In the genomic region with DNA sequence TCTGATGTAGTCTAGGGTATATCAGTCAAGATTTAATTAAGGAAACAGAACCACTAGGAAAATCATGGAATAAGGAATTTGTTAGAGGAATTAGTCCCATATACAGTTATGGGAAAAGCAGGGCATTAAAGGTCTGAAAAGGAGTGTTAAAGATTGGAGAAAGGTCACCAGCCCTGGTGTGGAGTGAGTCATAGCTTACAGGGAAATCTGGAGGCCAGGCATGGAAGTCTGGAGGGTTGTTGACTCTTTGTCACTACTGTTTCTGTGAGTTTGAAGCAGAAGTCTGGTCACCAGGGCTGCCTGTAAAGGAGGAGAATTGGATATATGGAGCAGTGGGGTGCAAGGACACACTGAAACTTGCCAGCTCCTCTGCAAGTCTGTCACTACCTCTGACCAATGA, we compare ENCODE assay signal across 15 cellular contexts. TPM values are rescaled to one million over a fixed set of nuclear protein-coding genes. Genes with fewer than 3 reads are reported as not detected.
A peak's percentile ranks its signal among the peaks of the same experiment; 100 is the strongest.
DNase-seq lines count a peak whose midpoint lies in the region; ATAC-seq and TF ChIP-seq lines count a peak whose summit lies in the region.
"Had no signal": no experiment of that assay in that cellular context is flagged by ENCODE, and none has a peak within 500 bp of the region (broad histone marks: within the 10 kb centered on the region; RNA-seq: fewer than 3 reads in every experiment).

No MANE protein-coding gene starts in this region.

- H3K36me3 Mint-ChIP-seq in nephron progenitor cell (ENCODE audit: low read depth) = peaks cover 86% of the 10 kb centered on the region
- H3K36me3 Mint-ChIP-seq in naive thymus-derived CD8-positive, alpha-beta T cell = peaks cover 43 to 88% (median 49%) of the 10 kb centered on the region in 3 donors

- peaks cover 5% of the 10 kb centered on the region for H3K9me3 Mint-ChIP-seq in nephron progenitor cell
- H3K9me3 Mint-ChIP-seq in naive thymus-derived CD8-positive, alpha-beta T cell = peaks cover 0 to under 1% (median 0%) of the 10 kb centered on the region in 9 donors
- H3K9me3 Mint-ChIP-seq: H9 had no signal

- peaks cover 76% of the 10 kb centered on the region for H3K79me2 ChIP-seq in Karpas-422 (ENCODE audit: low read length)

- in situ Hi-C loops in G401 (cut with HindIII; ENCODE audit: low sequenced_read_pairs) = no loop called here

- H3K9me2 ChIP-seq in Karpas-422 (replicated peaks; ENCODE audit: insufficient read depth, low read length) = no peaks in the 10 kb centered on the region

- DNase-seq in COLO829 (ENCODE audit: low spot score) (peak; percentile 56), HT-29 (ENCODE audit: low spot score) (peak; percentile 17), dermis blood vessel endothelial cell (peak; percentile 79), nephron progenitor cell (no peak), tibial nerve (ENCODE audit: low spot score in 2 of 2) (no peak), G401 (ENCODE audit: low spot score) (no peak), Karpas-422 (no peak)
- DNase-seq in naive thymus-derived CD8-positive, alpha-beta T cell = no peak
- DNase-seq: DND-41, H9, NCI-H1092, NCI-H748 treated with DMSO at 0.1 percent for 48 hours had no signal

- peak overlapping the region; percentile 23 for H3K27ac Mint-ChIP-seq in nephron progenitor cell
- peak overlapping the region in 5 of 10 donors; percentile 0 to 63 (median 11) for H3K27ac Mint-ChIP-seq in naive thymus-derived CD8-positive, alpha-beta T cell

- H3K4me1 ChIP-seq in tibial nerve (peaks cover 0 to 20% (median 0%) of the 10 kb centered on the region in 4 donors), Karpas-422 (ENCODE audit: low read length) (no peaks in the 10 kb centered on the region)
- H3K4me1 ChIP-seq: colonic mucosa had no signal

- no peaks in the 10 kb centered on the region for H3K27me3 Mint-ChIP-seq in nephron progenitor cell (ENCODE audit: low read depth, poor library complexity)
- H3K27me3 Mint-ChIP-seq in naive thymus-derived CD8-positive, alpha-beta T cell = no peaks in the 10 kb centered on the region
- H3K27me3 Mint-ChIP-seq: type B pancreatic cell had no signal

- H3K4me3 ChIP-seq in tibial nerve (no peak overlapping the region), Karpas-422 (ENCODE audit: low read length) (no peak overlapping the region)
- H3K4me3 ChIP-seq: colonic mucosa had no signal

- no peak overlapping the region for H3K27ac ChIP-seq in tibial nerve
- H3K27ac ChIP-seq in Karpas-422 (ENCODE audit: low read length) = no peak overlapping the region
- H3K27ac ChIP-seq: colonic mucosa, neutrophil had no signal

- POLR2A ChIA-PET in naive thymus-derived CD8-positive, alpha-beta T cell (lab: Charles Lee) = no interaction called here

- no peak for ATAC-seq in naive thymus-derived CD8-positive, alpha-beta T cell

- no peak for TF ChIP-seq EP300 in tibial nerve (IDR thresholded peaks at IDR 0.05)

- no peaks in the 10 kb centered on the region for H3K27me3 ChIP-seq in tibial nerve
- no peaks in the 10 kb centered on the region for H3K27me3 ChIP-seq in Karpas-422 (ENCODE audit: low read length)
- H3K27me3 ChIP-seq: colonic mucosa, neutrophil had no signal

- H2AFZ ChIP-seq in Karpas-422 (ENCODE audit: low read length) = no peak overlapping the region

- H3K4me3 Mint-ChIP-seq in nephron progenitor cell = no peak overlapping the region
- H3K4me3 Mint-ChIP-seq in naive thymus-derived CD8-positive, alpha-beta T cell = no peak overlapping the region
- H3K4me3 Mint-ChIP-seq: H9, type B pancreatic cell had no signal

- TF ChIP-seq POLR2A in tibial nerve (IDR thresholded peaks at IDR 0.05) = no peak

- peaks cover 0 to 80% (median 10%) of the 10 kb centered on the region in 3 donors for H3K36me3 ChIP-seq in tibial nerve
- H3K36me3 ChIP-seq in Karpas-422 (ENCODE audit: insufficient read depth, low read length) = peaks cover 75% of the 10 kb centered on the region

- H3K9me3 ChIP-seq in tibial nerve = no peaks in the 10 kb centered on the region
- no peaks in the 10 kb centered on the region for H3K9me3 ChIP-seq in Karpas-422 (ENCODE audit: low read length)
- H3K9me3 ChIP-seq: colonic mucosa, neutrophil had no signal

- H3K9ac ChIP-seq in Karpas-422 (ENCODE audit: low read length) = no peak overlapping the region

- no peaks in the 10 kb centered on the region for H3K4me1 Mint-ChIP-seq in nephron progenitor cell
- peaks cover 15 to 43% (median 31%) of the 10 kb centered on the region in 4 donors for H3K4me1 Mint-ChIP-seq in naive thymus-derived CD8-positive, alpha-beta T cell
- H3K4me1 Mint-ChIP-seq: H9 had no signal

- peaks cover 8% of the 10 kb centered on the region; the same call in 1 of the 2 replicates for H4K20me1 ChIP-seq in Karpas-422 (ENCODE audit: insufficient read depth, low read depth, low read length)

- TF ChIP-seq CTCF in nephron progenitor cell (IDR thresholded peaks at IDR 0.05) = no peak
- TF ChIP-seq CTCF in tibial nerve (IDR thresholded peaks at IDR 0.05) = no peak

- H3K4me2 ChIP-seq in Karpas-422 (ENCODE audit: low read depth, low read length, poor library complexity, severe bottlenecking) = no peak overlapping the region

RNA-seq across cellular contexts. Expression of a gene that starts 28.6 kb away (rescaled TPM):
- 9.8 and 10.9 TPM in 2 replicates for total RNA-seq in HT-29 (2014; rRNA removed; shearing (Covaris generic))
- total RNA-seq in dermis blood vessel endothelial cell = 26.2 and 31.1 TPM in 2 replicates
- total RNA-seq in tibial nerve = 10 to 100 TPM; 16.7 to 20.1 (median 17.3) TPM
- 18.6 and 32.5 TPM in 2 replicates for total RNA-seq in G401 (2014; rRNA removed; shearing (Covaris generic))
- 10 to 100 TPM; 21.7 to 21.8 TPM for total RNA-seq in naive thymus-derived CD8-positive, alpha-beta T cell
- 10 to 100 TPM in 2 of 3 donors, 1 to 10 TPM in 1; 9.6 to 14.9 (median 12.9) TPM for polyA plus RNA-seq in naive thymus-derived CD8-positive, alpha-beta T cell
- total RNA-seq in Karpas-422 (2014; rRNA removed; shearing (Covaris generic); ENCODE audit: low replicate concordance) = 15.3 and 19.1 TPM in 2 replicates

Comparison
In these comparisons a context has a peak if more than half of its experiments do, and no peak if none do; other contexts are left out.
1. DNase-seq: peak in COLO829 (single experiment), HT-29 (single experiment) and dermis blood vessel endothelial cell (single experiment); none in nephron progenitor cell (single experiment), tibial nerve (0 of 2), G401 (single experiment), naive thymus-derived CD8-positive, alpha-beta T cell (0 of 10) and Karpas-422 (single experiment).